Comparison of ENCODE assay signal across 27 cellular contexts in the genomic region with DNA sequence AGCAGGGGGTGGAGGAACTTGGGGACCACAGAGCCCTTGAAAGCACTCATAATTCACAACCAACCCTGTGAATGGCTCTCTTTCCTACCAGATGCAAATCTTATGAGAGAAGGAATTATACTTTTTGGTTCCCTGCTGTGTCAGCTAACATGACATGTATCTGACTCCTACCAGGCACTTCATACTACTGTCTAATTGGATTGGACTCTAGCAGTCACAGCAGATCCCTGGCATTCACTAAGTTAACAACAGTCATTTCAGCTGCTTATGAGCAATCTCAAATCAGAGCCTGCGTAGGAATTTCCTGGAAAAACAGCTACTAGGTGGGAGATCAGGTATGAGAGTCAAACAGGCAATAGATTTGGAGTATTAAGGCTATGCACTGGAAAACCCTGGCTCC. TPM values are rescaled to one million over a fixed set of nuclear protein-coding genes. Genes with fewer than 3 reads are reported as not detected.
DNase-seq lines count a peak whose midpoint lies in the region; ATAC-seq and TF ChIP-seq lines count a peak whose summit lies in the region.
"Had no signal": no experiment of that assay in that cellular context is flagged by ENCODE, and none has a peak within 500 bp of the region (broad histone marks: within the 10 kb centered on the region; RNA-seq: fewer than 3 reads in every experiment).

No MANE protein-coding gene starts in this region.

- no peaks in the 10 kb centered on the region for H3K27me3 Mint-ChIP-seq in activated CD4-positive, alpha-beta T cell treated with anti-CD3 and anti-CD28 coated beads for 36 hours
- peaks cover 7% of the 10 kb centered on the region for H3K27me3 Mint-ChIP-seq in H9 (ENCODE audit: low read depth)
- H3K27me3 Mint-ChIP-seq: activated naive CD8-positive, alpha-beta T cell; stimulated activated naive CD8-positive, alpha-beta T cell treated with anti-CD3 and anti-CD28 coated beads, Interleukin-15, Interleukin-2, amounts not matched to agents 100 ng/mL and 50 ng/mL, for 24 hours had no signal

- H2BK120ac ChIP-seq in H9 (ENCODE audit: low read depth, low read length, poor library complexity, severe bottlenecking) = no peak overlapping the region

- H3K9me3 ChIP-seq in transverse colon (no peaks in the 10 kb centered on the region), H9 (ENCODE audit: control insufficient read depth, low read depth, low read length) (no peaks in the 10 kb centered on the region)
- H3K9me3 ChIP-seq: A549, heart left ventricle, left ventricle myocardium inferior, psoas muscle had no signal

- H3K4me1 ChIP-seq in transverse colon (peaks cover 5 to 23% (median 12%) of the 10 kb centered on the region in 4 donors), H9 (ENCODE audit: insufficient read depth, low read length) (peaks cover 3% of the 10 kb centered on the region; the same call in 1 of the 2 replicates)

- no peak overlapping the region for H3K4me3 Mint-ChIP-seq in activated CD4-positive, alpha-beta T cell treated with anti-CD3 and anti-CD28 coated beads for 36 hours
- no peak overlapping the region for H3K4me3 Mint-ChIP-seq in H9
- H3K4me3 Mint-ChIP-seq: activated naive CD8-positive, alpha-beta T cell; brain; dendritic cell treated with granulocyte-macrophage colony-stimulating factor and Interleukin-4, amounts not matched to agents 40 ng/mL and 50 ng/mL, for 4 days; stimulated activated naive CD8-positive, alpha-beta T cell treated with anti-CD3 and anti-CD28 coated beads, Interleukin-15, Interleukin-2, amounts not matched to agents 100 ng/mL and 50 ng/mL, for 24 hours had no signal

- H3T11ph ChIP-seq in H9 (ENCODE audit: low read length) = no peak overlapping the region

- H2BK5ac ChIP-seq in H9 (ENCODE audit: insufficient read length, low read length) = no peak overlapping the region

- H3K9ac ChIP-seq in H9 (ENCODE audit: extremely low read depth, insufficient read length, low read length) = no peak overlapping the region

- no peak overlapping the region for H3K14ac ChIP-seq in H9 (ENCODE audit: insufficient read depth, low read length)

- H3K27ac ChIP-seq in transverse colon (no peak overlapping the region), H9 (ENCODE audit: insufficient read length, low read depth, low read length) (no peak overlapping the region)
- H3K27ac ChIP-seq: A549, heart left ventricle, left ventricle myocardium inferior, psoas muscle had no signal

- H3K23ac ChIP-seq in H9 (ENCODE audit: insufficient read length, low read depth, low read length) = no peak overlapping the region

- H3K27me3 ChIP-seq in transverse colon (no peaks in the 10 kb centered on the region), H9 (ENCODE audit: insufficient read depth, low read length) (no peaks in the 10 kb centered on the region)
- H3K27me3 ChIP-seq: heart left ventricle had no signal

- POLR2A ChIA-PET in activated CD4-positive, alpha-beta T cell treated with anti-CD3 and anti-CD28 coated beads for 36 hours (lab: Charles Lee) = no interaction called here

- no peak for TF ChIP-seq CTCF in transverse colon (IDR thresholded peaks at IDR 0.05)
- TF ChIP-seq CTCF in H9 (conservative IDR thresholded peaks at IDR 0.05) = no peak

- TF ChIP-seq POLR2A in transverse colon (IDR thresholded peaks at IDR 0.05) = no peak

- CTCF ChIA-PET in activated CD4-positive, alpha-beta T cell treated with anti-CD3 and anti-CD28 coated beads for 36 hours (lab: Charles Lee) = interaction anchor here (0.9 to 1.6 kb wide), 3 partner anchors 10 to 627 kb away, joined by 3 to 5 read pairs (median 4); no protein-coding TSS in a partner anchor

- H3K9me3 Mint-ChIP-seq in activated CD4-positive, alpha-beta T cell treated with anti-CD3 and anti-CD28 coated beads for 36 hours (ENCODE audit: low read depth) = no peaks in the 10 kb centered on the region
- H3K9me3 Mint-ChIP-seq in H9 = no peaks in the 10 kb centered on the region
- H3K9me3 Mint-ChIP-seq: brain; dendritic cell treated with granulocyte-macrophage colony-stimulating factor and Interleukin-4, amounts not matched to agents 40 ng/mL and 50 ng/mL, for 4 days; stimulated activated naive CD8-positive, alpha-beta T cell treated with anti-CD3 and anti-CD28 coated beads, Interleukin-15, Interleukin-2, amounts not matched to agents 100 ng/mL and 50 ng/mL, for 24 hours had no signal

- H3K18ac ChIP-seq in H9 (ENCODE audit: insufficient read length, low read depth, low read length) = no peak overlapping the region

- 63 to 67% methylated on average over 1 of the region's 1 CpG for WGBS in transverse colon (ENCODE audit: low coverage in 1 of 2), 2 donors
- WGBS in H9 (ENCODE audit: extremely low coverage, insufficient read length, low lambda C conversion rate) = no CpG with 5 or more reads among the region's 1 CpG

- H4K8ac ChIP-seq in H9 (replicated peaks; ENCODE audit: insufficient read length, low read depth, low read length) = no peak overlapping the region

- H3K79me1 ChIP-seq in H9 (ENCODE audit: insufficient read depth, low read depth, low read length, poor library complexity, severe bottlenecking) = no peaks in the 10 kb centered on the region

- in situ Hi-C loops in transverse colon (cut with MboI; ENCODE audit: low pct_ligation_motif_present in 1 of 4, low pct_unique_long_range_greater_than_20kb in 1 of 4, low sequenced_read_pairs in 3 of 4) = loop anchor here in 2 of 4 donors (10.0 kb wide), 3 partner anchors 66 to 686 kb away; no protein-coding TSS in a partner anchor

- H3K36me3 ChIP-seq in transverse colon = no peaks in the 10 kb centered on the region
- H3K36me3 ChIP-seq: heart left ventricle, left ventricle myocardium inferior had no signal

- H2BK12ac ChIP-seq in H9 (ENCODE audit: insufficient read length, low read depth, low read length) = no peak overlapping the region

- no peak overlapping the region for H2AFZ ChIP-seq in H9 (ENCODE audit: low read length)

- DNase-seq in activated CD4-positive, alpha-beta T cell treated with anti-CD3 and anti-CD28 coated beads for 36 hours = no peak
- DNase-seq in activated CD4-positive, alpha-beta T cell treated with anti-CD3 and anti-CD28 coated beads, Interleukin-2, amount 50 U/mL, for 1 hour = no peak
- DNase-seq in amniotic epithelial cell (ENCODE audit: low read depth) = peak; percentile 3
- DNase-seq in kidney glomerular epithelial cell (lab: John Stamatoyannopoulos, UW) = peak; percentile 76
- no peak for DNase-seq in anterior cingulate cortex (lab: John Stamatoyannopoulos, UW)
- DNase-seq in transverse colon = no peak
- no peak for DNase-seq in H9
- no peak for DNase-seq in stimulated activated CD4-positive, alpha-beta T cell treated with anti-CD3 and anti-CD28 coated beads, Interleukin-2, amount 100 ng/mL, for 24 hours
- DNase-seq: activated CD4-positive, CD25-positive, alpha-beta regulatory T cell treated with anti-CD3 and anti-CD28 coated beads, Interleukin-2, amount 50 U/mL, for 72 hours; C1 segment of cervical spinal cord; heart left ventricle; left ventricle myocardium inferior; MV-4-11; NCI-H1930; psoas muscle; stimulated activated CD4-positive, alpha-beta T cell treated with anti-CD3 and anti-CD28 coated beads, Interleukin-4, amount 100 ng/mL, for 1 hour had no signal

- H3K4me3 ChIP-seq in transverse colon = no peak overlapping the region
- H3K4me3 ChIP-seq: A549, heart left ventricle, K562, left ventricle myocardium inferior, psoas muscle, smooth muscle cell had no signal

- H3K36me3 Mint-ChIP-seq in activated CD4-positive, alpha-beta T cell treated with anti-CD3 and anti-CD28 coated beads for 36 hours (ENCODE audit: low read depth) = no peaks in the 10 kb centered on the region
- no peaks in the 10 kb centered on the region for H3K36me3 Mint-ChIP-seq in H9 (ENCODE audit: insufficient read depth in 1 of 3, low read depth in 3 of 3)
- H3K36me3 Mint-ChIP-seq: activated naive CD8-positive, alpha-beta T cell; brain had no signal

- H4K91ac ChIP-seq in H9 (ENCODE audit: insufficient read length, low read depth, low read length) = no peak overlapping the region

- no peaks in the 10 kb centered on the region for H4K20me1 ChIP-seq in H9 (ENCODE audit: control insufficient read depth, insufficient read depth, insufficient read length)

- H4K5ac ChIP-seq in H9 (ENCODE audit: insufficient read length, low read depth, low read length) = no peak overlapping the region

- no peak overlapping the region for H3K4ac ChIP-seq in H9 (ENCODE audit: low read depth, low read length)

- no peak overlapping the region for H2BK20ac ChIP-seq in H9 (ENCODE audit: low read depth, low read length, poor library complexity, severe bottlenecking)

- H3K56ac ChIP-seq in H9 (ENCODE audit: insufficient read length, low read depth, low read length) = no peak overlapping the region

- no peak overlapping the region for H2BK15ac ChIP-seq in H9 (ENCODE audit: low read depth, low read length)

- H3K4me1 Mint-ChIP-seq in activated CD4-positive, alpha-beta T cell treated with anti-CD3 and anti-CD28 coated beads for 36 hours = peaks cover 11% of the 10 kb centered on the region
- H3K4me1 Mint-ChIP-seq in H9 = peaks cover 3 to 9% of the 10 kb centered on the region in 2 experiments

- no peaks in the 10 kb centered on the region for H3K23me2 ChIP-seq in H9 (ENCODE audit: insufficient read length, low read depth, low read length, poor library complexity, severe bottlenecking)

- intact Hi-C loops in activated CD4-positive, alpha-beta T cell treated with anti-CD3 and anti-CD28 coated beads for 36 hours (cut with DNase I, micrococcal nuclease) = no loop called here
- intact Hi-C loops in transverse colon (cut with DNase I; ENCODE audit: low total_unique reads) = loop anchor here (5.0 to 10.0 kb wide), 2 partner anchors 686 to 1454 kb away; no protein-coding TSS in a partner anchor

- H3K79me2 ChIP-seq in H9 (ENCODE audit: insufficient read depth, low read length) = no peaks in the 10 kb centered on the region

- no peak overlapping the region for H3K27ac Mint-ChIP-seq in activated CD4-positive, alpha-beta T cell treated with anti-CD3 and anti-CD28 coated beads for 36 hours
- no peak overlapping the region for H3K27ac Mint-ChIP-seq in H9
- H3K27ac Mint-ChIP-seq: activated naive CD8-positive, alpha-beta T cell; brain; dendritic cell treated with granulocyte-macrophage colony-stimulating factor and Interleukin-4, amounts not matched to agents 40 ng/mL and 50 ng/mL, for 4 days; stimulated activated naive CD8-positive, alpha-beta T cell treated with anti-CD3 and anti-CD28 coated beads, Interleukin-15, Interleukin-2, amounts not matched to agents 100 ng/mL and 50 ng/mL, for 24 hours had no signal

- no peak overlapping the region for H2AK5ac ChIP-seq in H9 (ENCODE audit: insufficient read length, low read length)

- ATAC-seq in activated CD4-positive, alpha-beta T cell treated with anti-CD3 and anti-CD28 coated beads for 36 hours = peak; percentile 9
- ATAC-seq: A549, heart left ventricle, K562, psoas muscle had no signal

- H3K4me2 ChIP-seq in H9 (ENCODE audit: insufficient read depth, insufficient read length, low read length) = no peak overlapping the region
- H3K4me2 ChIP-seq: A549, smooth muscle cell had no signal

- no peak for TF ChIP-seq EP300 in transverse colon (IDR thresholded peaks at IDR 0.05; ENCODE audit: low read depth)

RNA-seq across cellular contexts. Expression of a gene that starts 11.1 kb away (rescaled TPM):
- total RNA-seq in activated CD4-positive, alpha-beta T cell treated with anti-CD3 and anti-CD28 coated beads for 36 hours = 10 to 100 TPM; 11.1 to 13.1 TPM
- total RNA-seq in transverse colon (10 to 100 TPM; 36.4 to 86.2 (median 73.2) TPM), H9 (2021) (0.87 and 1.1 TPM in 2 replicates)

RNA-seq across cellular contexts. Expression of a gene that starts 11.8 kb away (rescaled TPM):
- total RNA-seq in activated CD4-positive, alpha-beta T cell treated with anti-CD3 and anti-CD28 coated beads for 36 hours = 10 to 100 TPM; 23.7 to 26.5 TPM
- total RNA-seq in transverse colon (10 to 100 TPM; 28.5 to 37.8 (median 33.3) TPM), H9 (2021) (22.5 and 25.1 TPM in 2 replicates)

RNA-seq across cellular contexts. Expression of a gene that starts 29.3 kb away (rescaled TPM):
- total RNA-seq in activated CD4-positive, alpha-beta T cell treated with anti-CD3 and anti-CD28 coated beads for 36 hours = not detected
- total RNA-seq in transverse colon = not detected
- not detected in 2 replicates for total RNA-seq in H9 (2021)
- total RNA-seq: H1, heart left ventricle, K562, left ventricle myocardium inferior, mononuclear cell, NCI-H460, psoas muscle, smooth muscle cell, ureter had no signal

RNA-seq across cellular contexts. Expression of a gene that starts 53.5 kb away (rescaled TPM):
- not detected for total RNA-seq in activated CD4-positive, alpha-beta T cell treated with anti-CD3 and anti-CD28 coated beads for 36 hours
- total RNA-seq in transverse colon (not detected), H9 (2021) (not detected in 2 replicates)
- total RNA-seq: H1, heart left ventricle, K562, left ventricle myocardium inferior, mononuclear cell, NCI-H460, psoas muscle, smooth muscle cell, ureter had no signal

Comparison
In these comparisons a context has a peak if more than half of its experiments do, and no peak if none do; other contexts are left out.
1. DNase-seq: peak in amniotic epithelial cell (single experiment) and kidney glomerular epithelial cell (single experiment); none in activated CD4-positive, alpha-beta T cell treated with anti-CD3 and anti-CD28 coated beads for 36 hours (single experiment), activated CD4-positive, alpha-beta T cell treated with anti-CD3 and anti-CD28 coated beads, Interleukin-2, amount 50 U/mL, for 1 hour (single experiment), anterior cingulate cortex (0 of 58), transverse colon (single experiment), H9 (single experiment) and stimulated activated CD4-positive, alpha-beta T cell treated with anti-CD3 and anti-CD28 coated beads, Interleukin-2, amount 100 ng/mL, for 24 hours (0 of 2).